In the genomic region with DNA sequence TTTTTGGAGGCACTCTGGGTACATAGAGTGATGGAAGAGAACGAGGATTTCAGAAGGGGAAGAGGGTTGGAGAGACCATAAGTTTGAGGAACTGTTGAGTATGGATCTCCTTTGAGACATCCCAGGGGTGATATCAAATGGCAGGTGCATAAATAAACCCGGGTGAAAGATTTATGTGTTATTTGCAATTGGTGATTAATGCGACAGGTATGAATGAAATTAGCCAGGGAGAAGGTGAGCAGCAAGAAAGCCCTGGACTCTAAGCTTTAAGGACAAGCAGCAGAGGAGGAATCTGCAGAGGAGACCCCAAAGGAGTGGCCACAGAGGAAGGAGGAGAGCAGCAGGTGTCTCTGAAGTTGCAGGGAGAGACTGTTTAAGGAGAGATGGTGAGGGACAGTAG, we compare ENCODE assay signal across 21 cellular contexts. TPM values are rescaled to one million over a fixed set of nuclear protein-coding genes. Genes with fewer than 3 reads are reported as not detected.
A peak's percentile ranks its signal among the peaks of the same experiment; 100 is the strongest.
DNase-seq lines count a peak whose midpoint lies in the region; ATAC-seq and TF ChIP-seq lines count a peak whose summit lies in the region.
"Had no signal": no experiment of that assay in that cellular context is flagged by ENCODE, and none has a peak within 500 bp of the region (broad histone marks: within the 10 kb centered on the region; RNA-seq: fewer than 3 reads in every experiment).

No MANE protein-coding gene starts in this region.

- peaks cover 10% of the 10 kb centered on the region for H3K27me3 ChIP-seq in osteoblast (ENCODE audit: insufficient read depth, low read length)
- H3K27me3 ChIP-seq: BLaER1 treated with 17β-estradiol and CSF1 and Interleukin-3, amounts not matched to agents 10 nM and 100 nM had no signal

- no peak overlapping the region for H3K27ac ChIP-seq in RWPE1
- H3K27ac ChIP-seq in osteoblast (ENCODE audit: low read depth, low read length) = no peak overlapping the region
- H3K27ac ChIP-seq: BLaER1 treated with 17β-estradiol and CSF1 and Interleukin-3, amounts not matched to agents 10 nM and 100 nM; GM23248; HL-60 had no signal

- peaks cover 13% of the 10 kb centered on the region for H3K4me1 ChIP-seq in osteoblast (ENCODE audit: insufficient read depth, low read length)
- H3K4me1 ChIP-seq: HAP-1 had no signal

- H3K36me3 ChIP-seq in osteoblast (ENCODE audit: insufficient read depth, low read length) = no peaks in the 10 kb centered on the region
- H3K36me3 ChIP-seq: HAP-1 had no signal

- H3K4me2 ChIP-seq in osteoblast (ENCODE audit: insufficient read depth, low read length) = no peak overlapping the region

- POLR2A ChIA-PET in RWPE1 (lab: Yijun Ruan, JAX; ENCODE audit: low non-redundant PET) = no interaction called here

- H2AFZ ChIP-seq in osteoblast (ENCODE audit: low read length) = no peak overlapping the region
- H2AFZ ChIP-seq: GM23248 had no signal

- TF ChIP-seq CTCF in RWPE1 (conservative IDR thresholded peaks at IDR 0.05; ENCODE audit: low read depth) (no peak), osteoblast (IDR thresholded peaks at IDR 0.05; ENCODE audit: extremely low read depth, low read depth, low read length) (no peak)

- CTCF ChIA-PET in RWPE1 (lab: Yijun Ruan, JAX) = interaction anchor here (0.6 to 4.7 kb wide), 6 partner anchors 12 to 588 kb away, joined by 3 to 29 read pairs (median 6); no protein-coding TSS in a partner anchor

- DNase-seq in 8988T = peak; percentile 1
- peak; percentile 44 for DNase-seq in HT-29 (ENCODE audit: low spot score)
- peak; percentile 73 for DNase-seq in RWPE1 (ENCODE audit: low spot score)
- peak; percentile 43 for DNase-seq in osteoblast (ENCODE audit: insufficient read length, low spot score, missing footprints)
- DNase-seq: Calu3; CD8-positive, alpha-beta T cell; DMS79 treated with DMSO at 0.1 percent for 48 hours; GF-D8; GM23248; HFFc6; KBM-7 had no signal

- ATAC-seq in HG03469 (IDR thresholded peaks at IDR 0.05; ENCODE audit: unreplicated experiment) (no peak), GM21723 (IDR thresholded peaks at IDR 0.05; ENCODE audit: unreplicated experiment) (no peak), HG02798 (IDR thresholded peaks at IDR 0.05; ENCODE audit: poor library complexity, unreplicated experiment) (no peak)
- ATAC-seq: CD8-positive, alpha-beta T cell; GM12878 had no signal

- no peak overlapping the region for H3K4me3 ChIP-seq in osteoblast (ENCODE audit: insufficient read depth, low read length)
- H3K4me3 ChIP-seq: BLaER1 treated with 17β-estradiol and CSF1 and Interleukin-3, amounts not matched to agents 10 nM and 100 nM; GM12878; GM23248; HAP-1 had no signal

- peaks cover 5% of the 10 kb centered on the region for H3K9me3 ChIP-seq in osteoblast (ENCODE audit: low read depth, low read length)

- no peaks in the 10 kb centered on the region for H4K20me1 ChIP-seq in osteoblast (ENCODE audit: insufficient read depth, low read length)
- H4K20me1 ChIP-seq: BLaER1 treated with 17β-estradiol and CSF1 and Interleukin-3, amounts not matched to agents 10 nM and 100 nM had no signal

- H3K79me2 ChIP-seq in osteoblast (ENCODE audit: insufficient read depth, low read length) = no peaks in the 10 kb centered on the region

RNA-seq across cellular contexts. Expression of gene REN, which starts 8.8 kb away (rescaled TPM):
- 10.7 and 15.6 TPM in 2 replicates for total RNA-seq in HT-29 (2014; rRNA removed; shearing (Covaris generic))
- not detected in 2 replicates for total RNA-seq in osteoblast
- total RNA-seq: B cell; Calu3; CD8-positive, alpha-beta T cell; GM12878; GM23248; H4 had no signal

RNA-seq across cellular contexts. Expression of gene KISS1, which starts 21.3 kb away (rescaled TPM):
- 0.23 and 3.1 TPM in 2 replicates for total RNA-seq in HT-29 (2014; rRNA removed; shearing (Covaris generic))
- total RNA-seq in osteoblast = not detected in 2 replicates
- total RNA-seq: B cell; Calu3; CD8-positive, alpha-beta T cell; GM12878; GM23248; H4 had no signal

RNA-seq across cellular contexts. Expression of gene ETNK2, which starts 23.1 kb away (rescaled TPM):
- total RNA-seq in HT-29 (2014; rRNA removed; shearing (Covaris generic)) = 0.15 TPM in 1 of 2 replicates, not detected in the other
- total RNA-seq in osteoblast = 0.72 and 1.2 TPM in 2 replicates
- total RNA-seq: GM12878 had no signal

RNA-seq across cellular contexts. Expression of gene GOLT1A, which starts 38.8 kb away (rescaled TPM):
- 10.8 and 28.7 TPM in 2 replicates for total RNA-seq in HT-29 (2014; rRNA removed; shearing (Covaris generic))
- not detected in 2 replicates for total RNA-seq in osteoblast
- total RNA-seq: A172; B cell; CD8-positive, alpha-beta T cell; GM12878; GM23248; H4; HFFc6 had no signal

Comparison
In these comparisons a context has a peak if more than half of its experiments do, and no peak if none do; other contexts are left out.
1. DNase-seq: peak in every context shown above with its lines; median percentile 73 in RWPE1; 44 in HT-29; 43 in osteoblast; 1 in 8988T.
2. RNA of gene REN, which starts 8.8 kb away (total RNA-seq): 10.7 to 15.6 TPM in HT-29; not detected in osteoblast; every median in the first group is over 10 times any median in the second.